8 cellular contexts compared by ENCODE assay signal in the genomic region with DNA sequence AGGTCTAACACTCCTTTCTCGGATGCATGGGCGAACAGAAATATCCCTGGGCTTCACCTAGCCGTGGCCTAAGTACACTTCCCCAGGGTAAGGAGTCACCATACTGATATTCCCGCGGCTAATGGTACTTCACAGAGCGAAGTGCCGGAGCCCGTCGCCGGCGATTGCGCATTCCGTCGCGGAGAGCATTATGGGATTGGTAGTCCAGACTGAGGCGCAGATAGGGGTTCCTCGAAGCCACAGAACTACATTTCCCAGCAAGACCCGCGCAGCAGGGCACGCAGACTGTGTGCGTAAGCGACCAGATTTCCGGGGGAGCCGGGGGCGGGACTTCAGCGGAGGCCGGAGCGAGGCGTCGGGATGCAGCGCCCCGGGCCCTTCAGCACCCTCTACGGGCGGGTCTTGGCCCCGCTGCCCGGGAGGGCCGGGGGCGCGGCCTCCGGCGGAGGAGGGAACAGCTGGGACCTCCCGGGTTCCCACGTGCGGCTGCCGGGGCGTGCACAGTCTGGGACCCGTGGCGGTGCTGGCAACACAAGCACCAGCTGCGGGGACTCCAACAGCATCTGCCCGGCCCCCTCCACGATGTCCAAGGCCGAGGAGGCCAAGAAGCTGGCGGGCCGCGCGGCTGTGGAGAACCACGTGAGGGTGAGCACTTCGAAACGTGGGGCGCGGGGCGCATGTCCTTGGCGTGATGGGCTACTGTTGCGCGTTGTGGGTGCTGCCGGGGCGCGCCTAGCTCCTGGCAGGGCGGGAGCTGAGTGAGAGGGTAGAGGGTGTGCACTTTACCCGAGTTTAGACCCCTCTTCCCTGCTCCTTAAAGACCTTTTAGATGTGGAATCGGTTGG. TPM values are rescaled to one million over a fixed set of nuclear protein-coding genes. Genes with fewer than 3 reads are reported as not detected.
A peak's percentile ranks its signal among the peaks of the same experiment; 100 is the strongest.
DNase-seq lines count a peak whose midpoint lies in the region; ATAC-seq, FAIRE-seq and TF ChIP-seq lines count a peak whose summit lies in the region.

A gene (plus strand): TSS at position 335 of the 845 bp plus-strand sequence. CDS start 26 bp downstream, at position 361.

- H2BK120ac ChIP-seq in H1 (replicated peaks; ENCODE audit: low read depth, low read length) (no peak within 1 kb of the TSS), mesenchymal stem cell (ENCODE audit: low read depth, low read length) (no peak within 1 kb of the TSS)

- H4K5ac ChIP-seq in H1 (ENCODE audit: insufficient read length, low read depth, low read length), result no peak within 1 kb of the TSS

- 2% methylated on average over 68 of the region's 71 CpGs; no CpG with 5 or more reads in 1 of the 2 experiments for WGBS in H1 (ENCODE audit: extremely low coverage in 1 of 2, insufficient coverage in 1 of 2, insufficient read length in 1 of 2, insufficient replicate concordance in 2 of 2, low coverage in 1 of 2, low lambda C conversion rate in 2 of 2, missing lambda C conversion rate in 1 of 2), 2 experiments
- under 1% methylated on average over 63 of the region's 71 CpGs for WGBS in mesenchymal stem cell

- FAIRE-seq in HTR-8/SVneo (lab: Jason Lieb, UNC) (peak; percentile 97), H1 (lab: Jason Lieb, UNC) (peak; percentile 24)

- peak in 1 of 2 experiments; percentile 22; a peak in 1 of 3 replicates for TF ChIP-seq EP300 in H1 (IDR thresholded peaks at IDR 0.05; ENCODE audit: borderline replicate concordance in 1 of 2, low read depth in 2 of 2, low read length in 2 of 2)

- H3K18ac ChIP-seq in H1 (ENCODE audit: extremely low read depth, low read length), result peak within 1 kb of the TSS; percentile 98
- H3K18ac ChIP-seq in mesenchymal stem cell (ENCODE audit: low read depth in 1 of 2, low read length in 2 of 2), result peak within 1 kb of the TSS; percentile 59 to 61

- POLR2A ChIA-PET in H1 (lab: Charles Lee; ENCODE audit: partially characterized antibody), result interaction anchor here (0.5 to 1.4 kb wide), 3 partner anchors 15 to 92 kb away, joined by 3 read pairs; no protein-coding TSS in a partner anchor

- peaks cover 0 to 2% of the 10 kb centered on the region in 2 experiments for H4K20me1 ChIP-seq in H1 (replicated peaks in 1 of 2; ENCODE audit: control insufficient read depth in 1 of 2, insufficient read depth in 2 of 2, low read length in 2 of 2)

- no peak within 1 kb of the TSS for H2AK5ac ChIP-seq in H1 (ENCODE audit: low read depth, low read length)
- no peak within 1 kb of the TSS for H2AK5ac ChIP-seq in mesenchymal stem cell (ENCODE audit: low read length, severe bottlenecking)

- H3K4ac ChIP-seq in H1 (replicated peaks; ENCODE audit: insufficient read length, low read depth, low read length) (peak within 1 kb of the TSS; percentile 62), mesenchymal stem cell (ENCODE audit: low read depth in 1 of 2, low read length in 2 of 2) (peak within 1 kb of the TSS in 1 of 2 experiments; percentile 60)

- in situ Hi-C loops in Caki2 (cut with HindIII; ENCODE audit: low pct_unique_long_range_greater_than_20kb, low sequenced_read_pairs), result no loop called here

- H3K79me2 ChIP-seq in H1 (ENCODE audit: control insufficient read depth in 1 of 2, insufficient read depth in 2 of 2, low read length in 2 of 2), result peaks cover 20 to 49% of the 10 kb centered on the region in 2 experiments

- peaks cover 0 to 8% (median 0%) of the 10 kb centered on the region in 4 experiments; a peak in 1 of 8 replicates for H3K36me3 ChIP-seq in H1 (ENCODE audit: control insufficient read depth in 2 of 4, insufficient read depth in 4 of 4, low read length in 3 of 4)
- H3K36me3 ChIP-seq in mesenchymal stem cell (ENCODE audit: control insufficient read depth in 1 of 2, insufficient read depth in 2 of 2, low read depth in 1 of 2, low read length in 2 of 2), result no peaks in the 10 kb centered on the region

- peak within 1 kb of the TSS; percentile 10 for H3K56ac ChIP-seq in H1 (replicated peaks; ENCODE audit: insufficient read length, low read depth, low read length)

- H2BK12ac ChIP-seq in H1 (ENCODE audit: low read depth, low read length), result no peak within 1 kb of the TSS; the same call in 1 of the 2 replicates
- H2BK12ac ChIP-seq in mesenchymal stem cell (ENCODE audit: low read length in 2 of 2), result peak within 1 kb of the TSS in 1 of 2 experiments; percentile 45

- peaks cover 12 to 17% of the 10 kb centered on the region in 2 experiments; a peak in 3 of 4 replicates for H3K9me3 ChIP-seq in H1 (ENCODE audit: insufficient read depth in 2 of 2, low read depth in 1 of 2, low read length in 1 of 2)
- no peaks in the 10 kb centered on the region for H3K9me3 ChIP-seq in mesenchymal stem cell (ENCODE audit: control insufficient read depth, low read length)

- peak; percentile 26 to 43 for TF ChIP-seq RAD21 in H1 (IDR thresholded peaks at IDR 0.05 in 1 of 2, conservative IDR thresholded peaks at IDR 0.05 in 1 of 2; ENCODE audit: low read depth in 2 of 2, low read length in 2 of 2)

- H4K8ac ChIP-seq in H1 (ENCODE audit: extremely low read depth, insufficient read depth, low read length) (0 out of 2 replicates have a peak within 1 kb of the TSS, but pooled peaks have one; percentile 36), mesenchymal stem cell (ENCODE audit: low read length) (peak within 1 kb of the TSS; percentile 95)

- peak; percentile 97 for DNase-seq in Caki2 (ENCODE audit: low read depth)
- peak; percentile 98 for DNase-seq in HTR-8/SVneo (ENCODE audit: insufficient read length, low spot score)
- peak; percentile 99 for DNase-seq in NOMO-1 treated with DMSO at 0.1 percent for 48 hours (lab: John Stamatoyannopoulos, UW; ENCODE audit: unreplicated experiment)
- peak; percentile 98 to 99 for DNase-seq in activated CD8-positive, alpha-beta memory T cell treated with anti-CD3 and anti-CD28 coated beads for 4 hours (ENCODE audit: low read depth in 2 of 2)
- DNase-seq in H1 (ENCODE audit: low read depth in 1 of 2, low spot score in 2 of 2), result peak; percentile 97 to 98
- peak; percentile 99 for DNase-seq in mesenchymal stem cell
- peak; percentile 99 for DNase-seq in stimulated activated CD8-positive, alpha-beta memory T cell treated with anti-CD3 and anti-CD28 coated beads, Interleukin-12 subunit alpha, Interleukin-12 subunit beta, amount 100 ng/mL, for 4 hours (ENCODE audit: low read depth)

- H3K27ac ChIP-seq in H1 (ENCODE audit: low read depth, low read length), result peak within 1 kb of the TSS; percentile 86
- peak within 1 kb of the TSS; percentile 14 for H3K27ac ChIP-seq in mesenchymal stem cell (ENCODE audit: low read length, poor library complexity, severe bottlenecking)

- no peak within 1 kb of the TSS for H3K23ac ChIP-seq in H1 (ENCODE audit: insufficient read length)
- H3K23ac ChIP-seq in mesenchymal stem cell (ENCODE audit: low read length in 2 of 2), result peak within 1 kb of the TSS in 1 of 2 experiments; percentile 76

- no peak within 1 kb of the TSS for H3K14ac ChIP-seq in H1 (ENCODE audit: insufficient read length)
- peak within 1 kb of the TSS in 1 of 2 experiments; percentile 85 for H3K14ac ChIP-seq in mesenchymal stem cell (ENCODE audit: low read length in 2 of 2)

- peaks cover 15% of the 10 kb centered on the region for H3K79me1 ChIP-seq in H1 (ENCODE audit: low read depth, low read length)
- peaks cover 23% of the 10 kb centered on the region for H3K79me1 ChIP-seq in mesenchymal stem cell (replicated peaks; ENCODE audit: low read length, poor library complexity, severe bottlenecking)

- H3K27me3 ChIP-seq in H1 (replicated peaks in 1 of 4; ENCODE audit: control insufficient read depth in 3 of 4, extremely low read depth in 1 of 4, insufficient read depth in 3 of 4, low read length in 3 of 4) (no peaks in the 10 kb centered on the region), mesenchymal stem cell (ENCODE audit: control insufficient read depth in 1 of 2, insufficient read depth in 1 of 2, low read length in 2 of 2) (no peaks in the 10 kb centered on the region)

- H3K4me2 ChIP-seq in H1 (ENCODE audit: insufficient read depth in 1 of 2, low read depth in 2 of 2, low read length in 2 of 2) (peak within 1 kb of the TSS; percentile 92 to 95), mesenchymal stem cell (ENCODE audit: low read length, poor library complexity, severe bottlenecking) (peak within 1 kb of the TSS; percentile 94)

- no peak within 1 kb of the TSS for H2BK15ac ChIP-seq in H1 (ENCODE audit: low read length)
- H2BK15ac ChIP-seq in mesenchymal stem cell (ENCODE audit: low read depth, poor library complexity, severe bottlenecking), result peak within 1 kb of the TSS; percentile 39

- H4K91ac ChIP-seq in H1 (replicated peaks; ENCODE audit: insufficient read length, low read length), result peak within 1 kb of the TSS; percentile 47
- H4K91ac ChIP-seq in mesenchymal stem cell (ENCODE audit: low read length), result peak within 1 kb of the TSS; percentile 65

- peak; percentile 95 for ATAC-seq in GM21367 (IDR thresholded peaks at IDR 0.05; ENCODE audit: unreplicated experiment)

- H2BK20ac ChIP-seq in H1 (ENCODE audit: low read length), result no peak within 1 kb of the TSS

- TF ChIP-seq CTCF in H1 (IDR thresholded peaks at IDR 0.05; ENCODE audit: control extremely low read depth in 1 of 3, insufficient read depth in 1 of 3, low read depth in 1 of 3, low read length in 3 of 3), result peak; percentile 56 to 87 (median 60)

- H2BK5ac ChIP-seq in H1 (ENCODE audit: low read depth, low read length) (peak within 1 kb of the TSS; percentile 80; the same call in 1 of the 2 replicates), mesenchymal stem cell (ENCODE audit: low read depth, low read length, poor library complexity, severe bottlenecking) (no peak within 1 kb of the TSS)

- CTCF ChIA-PET in H1 (lab: Charles Lee; ENCODE audit: partially characterized antibody), result interaction anchor here (0.7 to 5.7 kb wide), 4 partner anchors 11 to 19 kb away, joined by 3 to 44 read pairs (median 6); no protein-coding TSS in a partner anchor

- H3K4me1 ChIP-seq in H1 (replicated peaks in 1 of 4; ENCODE audit: control insufficient read depth in 3 of 4, insufficient read depth in 4 of 4, low read length in 3 of 4) (peaks cover 0 to 4% (median 0%) of the 10 kb centered on the region in 4 experiments; a peak in 1 of 7 replicates), mesenchymal stem cell (ENCODE audit: control insufficient read depth, insufficient read depth, low read depth, low read length) (peaks cover 4% of the 10 kb centered on the region)

- H3K4me3 ChIP-seq in H1 (ENCODE audit: extremely low read depth in 1 of 4, insufficient read depth in 2 of 4, low read depth in 3 of 4, low read length in 4 of 4) (peak within 1 kb of the TSS; percentile 80 to 95 (median 88)), mesenchymal stem cell (ENCODE audit: insufficient read depth in 1 of 2, low read depth in 1 of 2, low read length in 2 of 2) (peak within 1 kb of the TSS; percentile 92 to 98)

- H3K23me2 ChIP-seq in H1 (ENCODE audit: low read depth, low read length), result peaks cover 5% of the 10 kb centered on the region

- H3K9ac ChIP-seq in H1 (replicated peaks in 1 of 4; ENCODE audit: extremely low read depth in 1 of 4, low read depth in 3 of 4, low read length in 3 of 4) (peak within 1 kb of the TSS; percentile 63 to 84 (median 78)), mesenchymal stem cell (ENCODE audit: low read length) (peak within 1 kb of the TSS; percentile 92)

- TF ChIP-seq POLR2A in H1 (IDR thresholded peaks at IDR 0.05; ENCODE audit: control extremely low read depth in 1 of 2, low read depth in 2 of 2, low read length in 2 of 2), result peak; percentile 25 to 89

- H2AFZ ChIP-seq in H1 (ENCODE audit: low read length), result peak within 1 kb of the TSS; percentile 97
- peak within 1 kb of the TSS; percentile 99 for H2AFZ ChIP-seq in mesenchymal stem cell (ENCODE audit: low read depth, low read length)

RNA-seq across cellular contexts. Expression of the gene that starts here (rescaled TPM):
- total RNA-seq in Caki2 (2014; rRNA removed; shearing (Covaris generic); ENCODE audit: low replicate concordance), result 8.1 and 13.7 TPM in 2 replicates
- total RNA-seq in H1 (2021; fragmentation: NEBNext Ultra II Directional; extraction: Animal tissue kit (Norgen Biotek cat#: 25700)), result 24.0 and 26.7 TPM in 2 replicates
- 9.1 and 13.1 TPM in 2 replicates for polyA plus RNA-seq in H1 (2011; rRNA removed)
- 16.0 TPM for polyA plus RNA-seq in H1 (2011; cell fraction: cytosol; rRNA removed)
- 7.2 TPM for polyA plus RNA-seq in H1 (2011; cell fraction: nucleus; rRNA removed)
- 17.9 to 21.7 TPM (median 20.8 TPM) in 4 replicates for polyA plus RNA-seq in H1 (2012, experiment 1 of 2)
- 5.2 TPM for polyA plus RNA-seq in H1 (2012, experiment 2 of 2)
- 12.3 TPM for polyA plus RNA-seq in H1 (2013, experiment 1 of 2)
- 12.0 TPM for polyA plus RNA-seq in H1 (2013, experiment 2 of 2)
- polyA minus RNA-seq in H1 (2011; rRNA and poly(A)+ RNA removed), result 11.2 and 12.6 TPM in 2 replicates
- 5.6 TPM for polyA minus RNA-seq in H1 (2011; cell fraction: cytosol; rRNA and poly(A)+ RNA removed)
- 8.8 TPM for polyA minus RNA-seq in H1 (2011; cell fraction: nucleus; rRNA and poly(A)+ RNA removed)
- polyA plus RNA-seq in mesenchymal stem cell (2013, experiment 1 of 2), result 5.9 TPM
- polyA plus RNA-seq in mesenchymal stem cell (2013, experiment 2 of 2), result 6.0 TPM

Comparison
In these comparisons a context has a peak if more than half of its experiments do, and no peak if none do; other contexts are left out.
1. Peak in every context shown above with its lines: DNase-seq, ATAC-seq, H3K4me3 ChIP-seq and H3K27ac ChIP-seq.